In genomic region chr2:42493468-42493884, GRCh38 we compare ENCODE assay signal across 8 cellular contexts. TPM values are rescaled to one million over a fixed set of nuclear protein-coding genes. Genes with fewer than 3 reads are reported as not detected.
DNase-seq lines count a peak whose midpoint lies in the region; ATAC-seq, FAIRE-seq and TF ChIP-seq lines count a peak whose summit lies in the region.

No MANE protein-coding gene starts in this region.

- H3K9me3 ChIP-seq in Panc1 (ENCODE audit: control insufficient read depth, insufficient read depth, low read depth, low read length) (no peaks in the 10 kb centered on the region), iPS-18c (ENCODE audit: control insufficient read depth, insufficient read depth, low read length) (no peaks in the 10 kb centered on the region), upper lobe of left lung (no peaks in the 10 kb centered on the region)

- H3K4me3 Mint-ChIP-seq in activated naive CD4-positive, alpha-beta T cell treated with anti-CD3 and anti-CD28 coated beads, Interleukin-2, amount 10 ng/mL, durations not matched to agents 7 days and 5 days = peak overlapping the region; percentile 65

- TF ChIP-seq CTCF in Panc1 (IDR thresholded peaks at IDR 0.05) (no peak), upper lobe of left lung (IDR thresholded peaks at IDR 0.05) (peak in 1 of 6 experiments; percentile 3)

- H3K27ac ChIP-seq in Panc1 (ENCODE audit: low read length) (peak overlapping the region; percentile 23; the same call in 1 of the 2 replicates), upper lobe of left lung (peak overlapping the region in 2 of 4 donors; percentile 60 to 72)

- TF ChIP-seq EP300 in upper lobe of left lung (IDR thresholded peaks at IDR 0.05) = no peak

- intact Hi-C loops in Panc1 (cut with micrococcal nuclease; ENCODE audit: unreplicated experiment) = no loop called here

- H3K36me3 ChIP-seq in Panc1 (ENCODE audit: control insufficient read depth, insufficient read depth, low read length) (no peaks in the 10 kb centered on the region), upper lobe of left lung (no peaks in the 10 kb centered on the region)

- H3K9me3 Mint-ChIP-seq in activated naive CD4-positive, alpha-beta T cell treated with anti-CD3 and anti-CD28 coated beads, Interleukin-2, amount 10 ng/mL, durations not matched to agents 7 days and 5 days = no peaks in the 10 kb centered on the region

- CTCF ChIA-PET in activated naive CD4-positive, alpha-beta T cell treated with anti-CD3 and anti-CD28 coated beads, Interleukin-2, amount 10 ng/mL, durations not matched to agents 7 days and 5 days (lab: Charles Lee) = interaction anchor here (0.9 to 1.8 kb wide), 2 partner anchors 170 to 171 kb away, joined by 3 to 4 read pairs; no protein-coding TSS in a partner anchor
- CTCF ChIA-PET in Panc1 (lab: Charles Lee) = interaction anchor here (0.6 to 0.9 kb wide), 3 partner anchors 16 to 108 kb away, joined by 3 to 7 read pairs (median 3); no protein-coding TSS in a partner anchor

- H3K27ac Mint-ChIP-seq in activated naive CD4-positive, alpha-beta T cell treated with anti-CD3 and anti-CD28 coated beads, Interleukin-2, amount 10 ng/mL, durations not matched to agents 7 days and 5 days = no peak overlapping the region

- DNase-seq in activated naive CD4-positive, alpha-beta T cell treated with anti-CD3 and anti-CD28 coated beads, Interleukin-2, amount 10 ng/mL, durations not matched to agents 7 days and 5 days = no peak
- no peak for DNase-seq in activated naive CD4-positive, alpha-beta T cell treated with Interleukin-2 at 50 U/mL for 16 hours
- DNase-seq in Panc1 (ENCODE audit: low read depth, low spot score) = no peak
- no peak for DNase-seq in upper lobe of left lung
- DNase-seq in GM19239 (ENCODE audit: insufficient read length, low spot score) = no peak
- DNase-seq in retina = no peak

- no TSS peak for BruUV-seq in Panc1 (replicated peaks; lab: Mats Ljungman, UMichigan)

- POLR2A ChIA-PET in Panc1 (lab: Charles Lee) = interaction anchor here (0.6 to 0.7 kb wide), 3 partner anchors 154 to 351 kb away, joined by 8 to 13 read pairs (median 8); no protein-coding TSS in a partner anchor

- no peak for TF ChIP-seq POLR2A in upper lobe of left lung (IDR thresholded peaks at IDR 0.05)

- no CpG with 5 or more reads among the region's 59 CpGs for WGBS in upper lobe of left lung, 2 donors

- H3K36me3 Mint-ChIP-seq in activated naive CD4-positive, alpha-beta T cell treated with anti-CD3 and anti-CD28 coated beads, Interleukin-2, amount 10 ng/mL, durations not matched to agents 7 days and 5 days = no peaks in the 10 kb centered on the region

- in situ Hi-C loops in Panc1 (cut with HindIII; ENCODE audit: low pct_unique_long_range_greater_than_20kb, low sequenced_read_pairs) = no loop called here

- H3K4me1 ChIP-seq in Panc1 (ENCODE audit: control insufficient read depth, insufficient read depth, low read length) (peaks cover 24% of the 10 kb centered on the region), upper lobe of left lung (peaks cover 8 to 27% (median 13%) of the 10 kb centered on the region in 4 donors)

- ATAC-seq in Panc1 = peak; percentile 51
- peak in 1 of 2 donors; percentile 32 for ATAC-seq in upper lobe of left lung (ENCODE audit: low FRiP score in 2 of 2)
- ATAC-seq in HG02840 (IDR thresholded peaks at IDR 0.05; ENCODE audit: low FRiP score, unreplicated experiment) = no peak

- peaks cover 50% of the 10 kb centered on the region for H3K27me3 Mint-ChIP-seq in activated naive CD4-positive, alpha-beta T cell treated with anti-CD3 and anti-CD28 coated beads, Interleukin-2, amount 10 ng/mL, durations not matched to agents 7 days and 5 days

- H3K4me1 Mint-ChIP-seq in activated naive CD4-positive, alpha-beta T cell treated with anti-CD3 and anti-CD28 coated beads, Interleukin-2, amount 10 ng/mL, durations not matched to agents 7 days and 5 days = peaks cover 14% of the 10 kb centered on the region

- H3K27me3 ChIP-seq in Panc1 (ENCODE audit: control insufficient read depth, insufficient read depth, low read length) (no peaks in the 10 kb centered on the region), upper lobe of left lung (peaks cover 0 to 23% (median 16%) of the 10 kb centered on the region in 4 donors)

- H3K4me3 ChIP-seq in Panc1 (ENCODE audit: low read depth in 2 of 2, low read length in 2 of 2) = peak overlapping the region; percentile 93 to 94
- H3K4me3 ChIP-seq in iPS-18c (ENCODE audit: insufficient read depth, low read depth, low read length) = peak overlapping the region; percentile 82
- peak overlapping the region in 3 of 4 donors; percentile 46 to 69 (median 67) for H3K4me3 ChIP-seq in upper lobe of left lung

- FAIRE-seq in GM19239 (lab: Jason Lieb, UNC) = no peak

RNA-seq across cellular contexts. Expression of gene KCNG3, which starts 0.3 kb away (rescaled TPM):
- total RNA-seq in Panc1 (2021; ENCODE audit: unreplicated experiment) (4.3 TPM), upper lobe of left lung (10 to 100 TPM in 1 of 6 donors, 1 to 10 TPM in 4, under 1 TPM in 1; 0.91 to 10.3 (median 3.8) TPM)
- 1.5 TPM for polyA plus RNA-seq in Panc1 (2012; ENCODE audit: insufficient read length)
